Comparison of ENCODE assay signal across 18 cellular contexts in genomic region chr12:27498159-27498558, GRCh38. TPM values are rescaled to one million over a fixed set of nuclear protein-coding genes. Genes with fewer than 3 reads are reported as not detected.
DNase-seq lines count a peak whose midpoint lies in the region; ATAC-seq and TF ChIP-seq lines count a peak whose summit lies in the region.
"Had no signal": no experiment of that assay in that cellular context is flagged by ENCODE, and none has a peak within 500 bp of the region (broad histone marks: within the 10 kb centered on the region; RNA-seq: fewer than 3 reads in every experiment).

No MANE protein-coding gene starts in this region.

- peak overlapping the region; percentile 54 for H3K27ac Mint-ChIP-seq in stimulated activated naive CD8-positive, alpha-beta T cell treated with anti-CD3 and anti-CD28 coated beads, Interleukin-15, Interleukin-2, amounts not matched to agents 100 ng/mL and 50 ng/mL, for 24 hours
- no peak overlapping the region for H3K27ac Mint-ChIP-seq in CD4-positive, alpha-beta T cell

- TF ChIP-seq CTCF in WERI-Rb-1 (IDR thresholded peaks at IDR 0.05; ENCODE audit: low read depth, low read length), result no peak
- no peak for TF ChIP-seq CTCF in CD4-positive, alpha-beta T cell (IDR thresholded peaks at IDR 0.05)

- no peaks in the 10 kb centered on the region for H3K9me3 Mint-ChIP-seq in activated T-cell treated with anti-CD3 and anti-CD28 coated beads, Interleukin-2, amount 50 U/mL, for 4 hours
- no peaks in the 10 kb centered on the region for H3K9me3 Mint-ChIP-seq in stimulated activated naive CD8-positive, alpha-beta T cell treated with anti-CD3 and anti-CD28 coated beads, Interleukin-15, Interleukin-2, amounts not matched to agents 100 ng/mL and 50 ng/mL, for 24 hours
- H3K9me3 Mint-ChIP-seq in CD4-positive, alpha-beta T cell, result no peaks in the 10 kb centered on the region

- H3K27me3 Mint-ChIP-seq in activated T-cell treated with anti-CD3 and anti-CD28 coated beads, Interleukin-2, amount 50 U/mL, for 4 hours (ENCODE audit: low read depth), result peaks cover 19% of the 10 kb centered on the region
- peaks cover 52% of the 10 kb centered on the region for H3K27me3 Mint-ChIP-seq in stimulated activated naive CD8-positive, alpha-beta T cell treated with anti-CD3 and anti-CD28 coated beads, Interleukin-15, Interleukin-2, amounts not matched to agents 100 ng/mL and 50 ng/mL, for 24 hours
- H3K27me3 Mint-ChIP-seq in CD4-positive, alpha-beta T cell, result peaks cover 15% of the 10 kb centered on the region

- no peaks in the 10 kb centered on the region for H3K9me3 ChIP-seq in WERI-Rb-1 (ENCODE audit: severe bottlenecking)
- H3K9me3 ChIP-seq in CD4-positive, alpha-beta T cell (ENCODE audit: control insufficient read depth, low read length), result no peaks in the 10 kb centered on the region
- H3K9me3 ChIP-seq: thyroid gland had no signal

- peaks cover 11% of the 10 kb centered on the region for H3K4me1 Mint-ChIP-seq in activated T-cell treated with anti-CD3 and anti-CD28 coated beads, Interleukin-2, amount 50 U/mL, for 4 hours (ENCODE audit: low read depth)
- peaks cover 40% of the 10 kb centered on the region for H3K4me1 Mint-ChIP-seq in stimulated activated naive CD8-positive, alpha-beta T cell treated with anti-CD3 and anti-CD28 coated beads, Interleukin-15, Interleukin-2, amounts not matched to agents 100 ng/mL and 50 ng/mL, for 24 hours (ENCODE audit: low read depth)
- peaks cover 7% of the 10 kb centered on the region for H3K4me1 Mint-ChIP-seq in CD4-positive, alpha-beta T cell (ENCODE audit: low read depth)

- no peak overlapping the region for H3K27ac ChIP-seq in WERI-Rb-1
- H3K27ac ChIP-seq in CD4-positive, alpha-beta T cell (ENCODE audit: low read depth, low read length), result no peak overlapping the region
- H3K27ac ChIP-seq: KMS-11, thyroid gland had no signal

- no peak overlapping the region for H3K4me3 ChIP-seq in WERI-Rb-1 (ENCODE audit: low read depth, low read length)
- H3K4me3 ChIP-seq: smooth muscle cell, thyroid gland had no signal

- peak; percentile 77 to 85 for ATAC-seq in activated T-cell treated with anti-CD3 and anti-CD28 coated beads, Interleukin-2, amount 50 U/mL, for 4 hours
- ATAC-seq in GM19463 (IDR thresholded peaks at IDR 0.05; ENCODE audit: unreplicated experiment) (peak; percentile 68), HG03457 (IDR thresholded peaks at IDR 0.05; ENCODE audit: unreplicated experiment) (peak; percentile 52)
- no peak for ATAC-seq in CD4-positive, alpha-beta T cell (ENCODE audit: poor library complexity)

- POLR2A ChIA-PET in CD4-positive, alpha-beta T cell (lab: Charles Lee), result no interaction called here

- no peak overlapping the region for H3K4me3 Mint-ChIP-seq in activated T-cell treated with anti-CD3 and anti-CD28 coated beads, Interleukin-2, amount 50 U/mL, for 4 hours
- H3K4me3 Mint-ChIP-seq in stimulated activated naive CD8-positive, alpha-beta T cell treated with anti-CD3 and anti-CD28 coated beads, Interleukin-15, Interleukin-2, amounts not matched to agents 100 ng/mL and 50 ng/mL, for 24 hours, result no peak overlapping the region
- no peak overlapping the region for H3K4me3 Mint-ChIP-seq in CD4-positive, alpha-beta T cell

- DNase-seq in activated T-cell treated with anti-CD3 and anti-CD28 coated beads, Interleukin-2, amount 50 U/mL, for 4 hours, result no peak
- DNase-seq in activated T-cell treated with anti-CD3 and anti-CD28 coated beads, Interleukin-2, amount 50 U/mL, for 1 hour, result no peak
- DNase-seq in WERI-Rb-1 (no peak), DMS 273 (lab: John Stamatoyannopoulos, UW; ENCODE audit: unreplicated experiment) (no peak)
- DNase-seq in CD4-positive, alpha-beta T cell, result no peak
- DNase-seq: ACHN, Calu3, islet precursor cell, SHP77, T-helper 9 cell, thyroid gland had no signal

- H3K36me3 Mint-ChIP-seq in activated T-cell treated with anti-CD3 and anti-CD28 coated beads, Interleukin-2, amount 50 U/mL, for 4 hours (ENCODE audit: insufficient read depth), result no peaks in the 10 kb centered on the region
- H3K36me3 Mint-ChIP-seq in stimulated activated naive CD8-positive, alpha-beta T cell treated with anti-CD3 and anti-CD28 coated beads, Interleukin-15, Interleukin-2, amounts not matched to agents 100 ng/mL and 50 ng/mL, for 24 hours (ENCODE audit: low read depth), result no peaks in the 10 kb centered on the region
- H3K36me3 Mint-ChIP-seq in CD4-positive, alpha-beta T cell (ENCODE audit: low read depth), result no peaks in the 10 kb centered on the region

- H3K27me3 ChIP-seq in WERI-Rb-1 (ENCODE audit: insufficient read depth, low read depth, severe bottlenecking), result no peaks in the 10 kb centered on the region
- H3K27me3 ChIP-seq in CD4-positive, alpha-beta T cell (ENCODE audit: control insufficient read depth, insufficient read depth, low read length), result no peaks in the 10 kb centered on the region
- H3K27me3 ChIP-seq: thyroid gland had no signal

- CTCF ChIA-PET in CD4-positive, alpha-beta T cell (lab: Charles Lee), result no interaction called here

- intact Hi-C loops in CD4-positive, alpha-beta T cell (cut with DNase I, micrococcal nuclease), result no loop called here

- H3K36me3 ChIP-seq in WERI-Rb-1, result no peaks in the 10 kb centered on the region
- H3K36me3 ChIP-seq: thyroid gland had no signal

RNA-seq across cellular contexts. Expression of gene PPFIBP1, which starts 25.8 kb away (rescaled TPM):
- 10 to 100 TPM in 2 of 3 donors, 1 to 10 TPM in 1; 7.4 to 11.6 (median 10.9) TPM for total RNA-seq in activated T-cell treated with anti-CD3 and anti-CD28 coated beads, Interleukin-2, amount 50 U/mL, for 4 hours
- 1 to 10 TPM; 2.6 to 2.9 TPM for total RNA-seq in CD4-positive, alpha-beta T cell

RNA-seq across cellular contexts. Expression of gene SMCO2, which starts 51.6 kb away (rescaled TPM):
- not detected for total RNA-seq in activated T-cell treated with anti-CD3 and anti-CD28 coated beads, Interleukin-2, amount 50 U/mL, for 4 hours
- not detected for total RNA-seq in CD4-positive, alpha-beta T cell
- total RNA-seq: chondrocyte, omental fat pad, smooth muscle cell, thyroid gland had no signal
